ENCODE assay signal across 14 cellular contexts in the genomic region with DNA sequence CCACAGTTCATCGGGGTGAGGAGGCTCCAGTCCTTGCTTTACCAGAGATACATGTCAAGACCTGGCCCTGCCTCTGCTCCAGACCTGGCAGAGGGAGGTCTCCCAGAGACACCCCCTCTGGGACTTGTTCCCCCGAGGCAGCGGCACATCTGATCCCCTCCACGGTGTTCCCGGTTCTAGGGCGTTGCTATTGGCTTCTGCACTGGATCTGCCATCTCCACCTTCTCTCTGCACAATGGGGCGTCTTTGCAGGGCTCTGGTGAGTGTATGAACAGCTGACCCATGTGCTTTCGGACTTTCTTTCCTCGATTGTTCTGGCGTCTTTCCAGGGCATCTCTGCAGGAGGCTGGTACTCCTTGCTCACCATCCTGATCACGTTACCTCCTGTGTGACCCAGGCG.
DNase-seq lines count a peak whose midpoint lies in the region; TF ChIP-seq lines count a peak whose summit lies in the region.
"Had no signal": no experiment of that assay in that cellular context is flagged by ENCODE, and none has a peak within 500 bp of the region (broad histone marks: within the 10 kb centered on the region; RNA-seq: fewer than 3 reads in every experiment).

No MANE protein-coding gene starts in this region.

- H3K79me2 ChIP-seq in mesendoderm (ENCODE audit: control insufficient read depth, insufficient read depth, low read length): no peaks in the 10 kb centered on the region

- H3K4me1 Mint-ChIP-seq in MCF 10A (ENCODE audit: insufficient read depth, unreplicated experiment): peaks cover 7% of the 10 kb centered on the region
- H3K4me1 Mint-ChIP-seq: CD14-positive monocyte had no signal

- H2AK5ac ChIP-seq in mesendoderm (ENCODE audit: low read length): peak overlapping the region; percentile 8

- no peak overlapping the region for H4K8ac ChIP-seq in mesendoderm (ENCODE audit: low read depth, low read length)

- H3K4me1 ChIP-seq in mesendoderm (ENCODE audit: control insufficient read depth, low read depth, low read length) (no peaks in the 10 kb centered on the region), vagina (no peaks in the 10 kb centered on the region)
- H3K4me1 ChIP-seq: HAP-1 had no signal

- no peak overlapping the region for H3K4ac ChIP-seq in mesendoderm (ENCODE audit: low read depth, low read length)

- DNase-seq in NCI-H2171 treated with DMSO at 0.1 percent for 48 hours (lab: John Stamatoyannopoulos, UW) (peak; percentile 57), NCI-H2171 (lab: John Stamatoyannopoulos, UW) (no peak), NCI-H69 (lab: John Stamatoyannopoulos, UW) (peak; percentile 18), mesendoderm (no peak), vagina (ENCODE audit: extremely low spot score in 2 of 2) (peak; percentile 58 to 95), MCF 10A (ENCODE audit: unreplicated experiment) (no peak)
- DNase-seq in effector CD8-positive, alpha-beta T cell (lab: John Stamatoyannopoulos, UW): no peak
- DNase-seq: CD8-positive, alpha-beta T cell; COR-L47; DMS153; GF-D8 had no signal

- POLR2A ChIA-PET in MCF 10A (lab: Yijun Ruan, JAX): no interaction called here

- H2BK15ac ChIP-seq in mesendoderm (replicated peaks; ENCODE audit: low read depth): no peak overlapping the region

- H3K9ac ChIP-seq in mesendoderm (ENCODE audit: low read length): no peak overlapping the region

- no CpG with 5 or more reads among the region's 12 CpGs for WGBS in mesendoderm (ENCODE audit: extremely low coverage, insufficient coverage, low lambda C conversion rate)

- H3K4me3 ChIP-seq in mesendoderm (ENCODE audit: low read length) (no peak overlapping the region), vagina (no peak overlapping the region)
- H3K4me3 ChIP-seq: HAP-1 had no signal

- no peak overlapping the region for H3K4me2 ChIP-seq in mesendoderm (ENCODE audit: low read length)

- H3K9me3 ChIP-seq in vagina: no peaks in the 10 kb centered on the region
- H3K9me3 ChIP-seq: HAP-1 had no signal

- H3K27ac ChIP-seq in mesendoderm (ENCODE audit: low read depth, low read length) (no peak overlapping the region), vagina (no peak overlapping the region)
- H3K27ac ChIP-seq: 22Rv1 had no signal

- H3K18ac ChIP-seq in mesendoderm (ENCODE audit: low read length): no peak overlapping the region

- H3K9me3 Mint-ChIP-seq in MCF 10A (ENCODE audit: unreplicated experiment): no peaks in the 10 kb centered on the region
- H3K9me3 Mint-ChIP-seq: CD8-positive, alpha-beta T cell had no signal

- no peaks in the 10 kb centered on the region for H3K27me3 Mint-ChIP-seq in MCF 10A (ENCODE audit: insufficient read depth, unreplicated experiment)

- no peak for TF ChIP-seq POLR2A in vagina (IDR thresholded peaks at IDR 0.05)

- no peaks in the 10 kb centered on the region for H3K79me1 ChIP-seq in mesendoderm (ENCODE audit: low read length)

- no peak overlapping the region for H3K56ac ChIP-seq in mesendoderm (ENCODE audit: low read length)

- H3K36me3 ChIP-seq in mesendoderm (ENCODE audit: control insufficient read depth, insufficient read depth, low read length) (no peaks in the 10 kb centered on the region), vagina (no peaks in the 10 kb centered on the region)
- H3K36me3 ChIP-seq: HAP-1 had no signal

- no TSS peak for BruUV-seq in MCF 10A (replicated peaks; lab: Mats Ljungman, UMichigan)

- intact Hi-C loops in vagina (cut with DNase I): no loop called here
- intact Hi-C loops in MCF 10A (cut with micrococcal nuclease): no loop called here

- no peak overlapping the region for H3K23ac ChIP-seq in mesendoderm (ENCODE audit: low read length)

- H3K36me3 Mint-ChIP-seq in MCF 10A (ENCODE audit: insufficient read depth, unreplicated experiment): no peaks in the 10 kb centered on the region
- H3K36me3 Mint-ChIP-seq: CD14-positive monocyte; CD8-positive, alpha-beta T cell had no signal

- CTCF ChIA-PET in MCF 10A (lab: Yijun Ruan, JAX): no interaction called here

- no peak overlapping the region for H3K27ac Mint-ChIP-seq in MCF 10A (ENCODE audit: low read depth, unreplicated experiment)
- H3K27ac Mint-ChIP-seq: CD14-positive monocyte; CD8-positive, alpha-beta T cell had no signal

- no peak overlapping the region for H3K4me3 Mint-ChIP-seq in MCF 10A (ENCODE audit: unreplicated experiment)
- H3K4me3 Mint-ChIP-seq: CD14-positive monocyte; CD8-positive, alpha-beta T cell had no signal

- no peak overlapping the region for H4K5ac ChIP-seq in mesendoderm (ENCODE audit: low read length)

- TF ChIP-seq CTCF in vagina (IDR thresholded peaks at IDR 0.05): no peak
- TF ChIP-seq CTCF in MCF 10A (IDR thresholded peaks at IDR 0.05; ENCODE audit: unreplicated experiment): no peak

- no peak overlapping the region for H2BK120ac ChIP-seq in mesendoderm (ENCODE audit: low read depth, low read length)

- H2BK5ac ChIP-seq in mesendoderm (ENCODE audit: low read length): no peak overlapping the region

- no peaks in the 10 kb centered on the region for H3K27me3 ChIP-seq in mesendoderm (ENCODE audit: insufficient read depth, low read length, poor library complexity)
- H3K27me3 ChIP-seq in vagina: no peaks in the 10 kb centered on the region

Comparison
In these comparisons a context has a peak if more than half of its experiments do, and no peak if none do; other contexts are left out.
1. DNase-seq: peak in NCI-H2171 treated with DMSO at 0.1 percent for 48 hours (single experiment), NCI-H69 (single experiment) and vagina (2 of 2); none in NCI-H2171 (single experiment), mesendoderm (single experiment), effector CD8-positive, alpha-beta T cell (single experiment) and MCF 10A (single experiment).